ENCODE assay signal across 23 cellular contexts in the genomic region with DNA sequence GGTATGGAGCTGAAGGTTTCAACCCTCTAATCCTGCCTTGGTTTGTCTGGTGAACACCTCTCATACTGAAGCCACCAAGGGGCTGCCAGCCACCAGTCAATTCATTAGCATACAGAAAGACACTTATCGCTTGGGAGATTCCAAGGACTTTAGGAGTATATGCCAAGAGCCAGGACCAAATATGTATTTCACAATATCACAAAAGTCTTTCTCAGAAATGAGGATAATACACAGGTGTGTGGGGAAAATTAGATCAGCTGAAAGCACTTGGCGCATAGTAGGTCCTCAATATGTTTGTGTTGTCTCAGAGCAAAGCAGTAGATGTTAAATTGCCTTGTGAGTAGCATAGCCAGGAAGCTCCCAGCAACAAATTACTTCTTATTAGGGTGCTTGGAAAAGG. TPM values are rescaled to one million over a fixed set of nuclear protein-coding genes. Genes with fewer than 3 reads are reported as not detected.
DNase-seq lines count a peak whose midpoint lies in the region; FAIRE-seq and TF ChIP-seq lines count a peak whose summit lies in the region.
"Had no signal": no experiment of that assay in that cellular context is flagged by ENCODE, and none has a peak within 500 bp of the region (broad histone marks: within the 10 kb centered on the region; RNA-seq: fewer than 3 reads in every experiment).

No MANE protein-coding gene starts in this region.

- peaks cover 61% of the 10 kb centered on the region for H4K20me1 ChIP-seq in astrocyte (ENCODE audit: insufficient read depth, low read length)

- no peak for TF ChIP-seq POLR2A in breast epithelium (IDR thresholded peaks at IDR 0.05)

- no peak for DNase-seq in MCF 10A (ENCODE audit: unreplicated experiment)
- no peak for DNase-seq in breast epithelium (ENCODE audit: low spot score in 2 of 2)
- DNase-seq in astrocyte (ENCODE audit: low read depth) = no peak
- no peak for DNase-seq in NCI-H1105 (lab: John Stamatoyannopoulos, UW)
- no peak for DNase-seq in kidney tubule cell (ENCODE audit: low spot score)
- no peak for DNase-seq in NCI-H187 (lab: John Stamatoyannopoulos, UW)
- DNase-seq in cerebellar cortex (ENCODE audit: low spot score) = no peak
- DNase-seq: 8988T; Calu3; CD8-positive, alpha-beta memory T cell; GM23248; MM.1S; NCI-H1048; NCI-H1436; NCI-H1930; NCI-H69; PC-9; SJCRH30 had no signal

- H3K4me3 Mint-ChIP-seq in MCF 10A (ENCODE audit: unreplicated experiment) (no peak overlapping the region), astrocyte (ENCODE audit: unreplicated experiment) (no peak overlapping the region), nephron (no peak overlapping the region)
- H3K4me3 Mint-ChIP-seq: CD8-positive, alpha-beta memory T cell had no signal

- no peak overlapping the region for H3K4me2 ChIP-seq in astrocyte (ENCODE audit: low read length)
- H3K4me2 ChIP-seq: PC-9 had no signal

- no peaks in the 10 kb centered on the region for H3K27me3 ChIP-seq in breast epithelium
- no peaks in the 10 kb centered on the region for H3K27me3 ChIP-seq in astrocyte (ENCODE audit: insufficient read depth, low read length)
- H3K27me3 ChIP-seq: SJCRH30 had no signal

- POLR2A ChIA-PET in MCF 10A (lab: Yijun Ruan, JAX) = interaction anchor here (1.1 to 5.1 kb wide), 3 partner anchors 9 to 33 kb away, joined by 3 to 79 read pairs (median 28); no protein-coding TSS in a partner anchor

- peaks cover 98% of the 10 kb centered on the region for H3K79me2 ChIP-seq in astrocyte (ENCODE audit: insufficient read depth, low read length)

- no TSS peak for BruUV-seq in MCF 10A (replicated peaks; lab: Mats Ljungman, UMichigan)

- no peak overlapping the region for H2AFZ ChIP-seq in astrocyte (ENCODE audit: low read depth, low read length)
- H2AFZ ChIP-seq: GM23248, PC-9 had no signal

- H3K9ac ChIP-seq in astrocyte (ENCODE audit: low read length) = no peak overlapping the region
- H3K9ac ChIP-seq: GM23248 had no signal

- FAIRE-seq in astrocyte (lab: Jason Lieb, UNC) = no peak
- FAIRE-seq: G401.6, GM18507 had no signal

- H3K4me3 ChIP-seq in breast epithelium (no peak overlapping the region), astrocyte (ENCODE audit: insufficient read depth, low read depth, low read length) (no peak overlapping the region)
- H3K4me3 ChIP-seq: GM23248, HAP-1, PC-9, SJCRH30 had no signal

- H3K27me3 Mint-ChIP-seq in MCF 10A (ENCODE audit: insufficient read depth, unreplicated experiment) (no peaks in the 10 kb centered on the region), astrocyte (ENCODE audit: low read depth, unreplicated experiment) (no peaks in the 10 kb centered on the region), nephron (ENCODE audit: low read depth) (no peaks in the 10 kb centered on the region)

- peak overlapping the region in 1 of 2 donors; percentile 52 for H3K27ac ChIP-seq in breast epithelium
- H3K27ac ChIP-seq in astrocyte (ENCODE audit: low read depth, low read length) = no peak overlapping the region
- H3K27ac ChIP-seq: C4-2B, GM23248, PC-9 had no signal

- CTCF ChIA-PET in MCF 10A (lab: Yijun Ruan, JAX) = interaction anchor here (0.6 to 10.8 kb wide), 13 partner anchors 7 to 1949 kb away, joined by 3 to 119 read pairs (median 5); a partner anchor contains a TSS

- H3K9me3 ChIP-seq in breast epithelium = no peaks in the 10 kb centered on the region
- H3K9me3 ChIP-seq in astrocyte (ENCODE audit: insufficient read depth, low read depth, low read length) = no peaks in the 10 kb centered on the region
- H3K9me3 ChIP-seq: HAP-1, SJCRH30 had no signal

- no peak for TF ChIP-seq CTCF in MCF 10A (IDR thresholded peaks at IDR 0.05; ENCODE audit: unreplicated experiment)
- TF ChIP-seq CTCF in breast epithelium (IDR thresholded peaks at IDR 0.05) = no peak
- TF ChIP-seq CTCF in astrocyte (IDR thresholded peaks at IDR 0.05; ENCODE audit: insufficient read depth, low read depth, low read length) = no peak
- no peak for TF ChIP-seq CTCF in nephron (IDR thresholded peaks at IDR 0.05; ENCODE audit: unreplicated experiment in 3 of 3)

- peak overlapping the region; percentile 87 for H3K27ac Mint-ChIP-seq in MCF 10A (ENCODE audit: low read depth, unreplicated experiment)
- peak overlapping the region; percentile 38 for H3K27ac Mint-ChIP-seq in astrocyte (ENCODE audit: unreplicated experiment)
- H3K27ac Mint-ChIP-seq in nephron = peak overlapping the region; percentile 87 to 93 (median 88)
- H3K27ac Mint-ChIP-seq: CD8-positive, alpha-beta memory T cell had no signal

- peaks cover 29% of the 10 kb centered on the region for H3K36me3 Mint-ChIP-seq in MCF 10A (ENCODE audit: insufficient read depth, unreplicated experiment)
- H3K36me3 Mint-ChIP-seq in astrocyte (ENCODE audit: low read depth, unreplicated experiment) = peaks cover 23% of the 10 kb centered on the region
- peaks cover 39% of the 10 kb centered on the region for H3K36me3 Mint-ChIP-seq in nephron (ENCODE audit: low read depth)
- H3K36me3 Mint-ChIP-seq: CD8-positive, alpha-beta memory T cell had no signal

- intact Hi-C loops in MCF 10A (cut with micrococcal nuclease) = no loop called here
- intact Hi-C loops in breast epithelium (cut with DNase I; ENCODE audit: low total_unique reads) = no loop called here

- H3K36me3 ChIP-seq in breast epithelium = no peaks in the 10 kb centered on the region
- H3K36me3 ChIP-seq in astrocyte (ENCODE audit: insufficient read depth, low read length) = peaks cover 14% of the 10 kb centered on the region
- H3K36me3 ChIP-seq: SJCRH30 had no signal

- H3K4me1 ChIP-seq in breast epithelium = peaks cover 0 to 15% of the 10 kb centered on the region in 2 donors
- H3K4me1 ChIP-seq in astrocyte (ENCODE audit: insufficient read depth, low read length) = peaks cover 22% of the 10 kb centered on the region

- no peaks in the 10 kb centered on the region for H3K9me3 Mint-ChIP-seq in MCF 10A (ENCODE audit: unreplicated experiment)
- H3K9me3 Mint-ChIP-seq in astrocyte (ENCODE audit: unreplicated experiment) = no peaks in the 10 kb centered on the region
- no peaks in the 10 kb centered on the region for H3K9me3 Mint-ChIP-seq in nephron
- H3K9me3 Mint-ChIP-seq: CD8-positive, alpha-beta memory T cell had no signal

- H3K4me1 Mint-ChIP-seq in MCF 10A (ENCODE audit: insufficient read depth, unreplicated experiment) = peaks cover 53% of the 10 kb centered on the region
- peaks cover 63% of the 10 kb centered on the region for H3K4me1 Mint-ChIP-seq in astrocyte (ENCODE audit: low read depth, unreplicated experiment)
- peaks cover 53% of the 10 kb centered on the region for H3K4me1 Mint-ChIP-seq in nephron
- H3K4me1 Mint-ChIP-seq: CD8-positive, alpha-beta memory T cell had no signal

RNA-seq across cellular contexts. Expression of a gene that starts 34.0 kb away (rescaled TPM):
- total RNA-seq in MCF 10A (2022) = 73.6 and 101 TPM in 2 replicates
- 10 to 100 TPM; 26.1 to 55.5 (median 34.1) TPM for total RNA-seq in breast epithelium
- 195 and 231 TPM in 2 replicates for total RNA-seq in astrocyte

Comparison
In these comparisons a context has a peak if more than half of its experiments do, and no peak if none do; other contexts are left out.
1. H3K27ac Mint-ChIP-seq: peak in every context shown above with its lines; median percentile 88 in nephron; 87 in MCF 10A; 38 in astrocyte.